Comparison of ENCODE assay signal across 16 cellular contexts in the genomic region with DNA sequence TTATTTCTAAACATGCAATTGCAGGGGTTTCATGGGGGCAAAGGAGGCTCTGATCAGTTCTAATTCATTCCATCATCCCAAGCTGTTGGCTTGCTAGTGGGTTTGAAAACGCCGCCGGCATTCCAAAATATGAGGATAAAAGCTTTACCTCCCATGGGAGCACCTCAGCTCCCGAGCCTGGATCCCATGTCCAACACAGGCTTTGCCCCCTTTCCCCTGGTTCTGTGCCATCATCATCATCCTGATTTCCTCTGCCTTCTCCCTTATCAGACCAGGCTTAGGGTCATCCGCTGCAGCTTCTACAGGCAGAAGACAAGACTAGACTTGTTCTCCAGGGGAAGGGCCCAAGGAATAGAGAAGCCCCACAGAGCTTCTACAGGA.
"Had no signal": no experiment of that assay in that cellular context is flagged by ENCODE, and none has a peak within 500 bp of the region (broad histone marks: within the 10 kb centered on the region; RNA-seq: fewer than 3 reads in every experiment).

No MANE protein-coding gene starts in this region.

- H3K9me3 Mint-ChIP-seq: activated naive CD4-positive, alpha-beta T cell treated with anti-CD3 and anti-CD28 coated beads, Interleukin-2, amount 10 ng/mL, durations not matched to agents 7 days and 5 days; activated T-helper 2 cell treated with anti-CD3 and anti-CD28 coated beads, Interferon-gamma antibody, Interleukin-2, Interleukin-4, amounts not matched to agents 10 μg/mL and 5 μg/mL and 100 μg/mL, durations not matched to agents 14 hours and 24 hours and 36 hours; nephron; T-cell had no signal

- H3K27me3 Mint-ChIP-seq: activated naive CD4-positive, alpha-beta T cell treated with anti-CD3 and anti-CD28 coated beads, Interleukin-2, amount 10 ng/mL, durations not matched to agents 7 days and 5 days; T-cell had no signal

- H3K4me3 Mint-ChIP-seq: activated CD8-positive, alpha-beta T cell treated with anti-CD3 and anti-CD28 coated beads, Interleukin-2, amount 10 ng/mL, durations not matched to agents 7 days and 5 days; activated naive CD4-positive, alpha-beta T cell treated with anti-CD3 and anti-CD28 coated beads, Interleukin-2, amount 10 ng/mL, durations not matched to agents 7 days and 5 days; nephron; T-cell had no signal

- H3K27ac ChIP-seq: coronary artery, epithelial cell of prostate, tibial artery had no signal

- H3K27ac Mint-ChIP-seq: activated CD8-positive, alpha-beta T cell treated with anti-CD3 and anti-CD28 coated beads, Interleukin-2, amount 10 ng/mL, durations not matched to agents 7 days and 5 days; activated naive CD4-positive, alpha-beta T cell treated with anti-CD3 and anti-CD28 coated beads, Interleukin-2, amount 10 ng/mL, durations not matched to agents 7 days and 5 days; activated T-helper 2 cell treated with anti-CD3 and anti-CD28 coated beads, Interferon-gamma antibody, Interleukin-2, Interleukin-4, amounts not matched to agents 10 μg/mL and 5 μg/mL and 100 μg/mL, durations not matched to agents 14 hours and 24 hours and 36 hours had no signal

- H3K9me3 ChIP-seq: tibial artery had no signal

- DNase-seq: activated CD4-positive, alpha-beta T cell treated with anti-CD3 and anti-CD28 coated beads for 48 hours; activated CD8-positive, alpha-beta memory T cell treated with anti-CD3 and anti-CD28 coated beads, Interleukin-2, amount 50 U/mL, for 48 hours; activated CD8-positive, alpha-beta T cell treated with anti-CD3 and anti-CD28 coated beads, Interleukin-2, amount 10 ng/mL, durations not matched to agents 7 days and 5 days; activated naive CD4-positive, alpha-beta T cell treated with anti-CD3 and anti-CD28 coated beads, Interleukin-2, amount 10 ng/mL, durations not matched to agents 7 days and 5 days; central memory CD4-positive, alpha-beta T cell; effector CD8-positive, alpha-beta T cell; hypothalamus; kidney glomerular epithelial cell; stimulated activated CD4-positive, alpha-beta T cell treated with anti-CD3 and anti-CD28 coated beads, Interleukin-15, amount 100 ng/mL, for 24 hours; stimulated activated CD4-positive, alpha-beta T cell treated with anti-CD3 and anti-CD28 coated beads, Interleukin-4, amount 100 ng/mL, for 24 hours; T-cell had no signal

- H3K27me3 ChIP-seq: tibial artery had no signal

- H3K4me3 ChIP-seq: coronary artery, tibial artery had no signal
